ENCODE assay signal across 15 cellular contexts in the genomic region with DNA sequence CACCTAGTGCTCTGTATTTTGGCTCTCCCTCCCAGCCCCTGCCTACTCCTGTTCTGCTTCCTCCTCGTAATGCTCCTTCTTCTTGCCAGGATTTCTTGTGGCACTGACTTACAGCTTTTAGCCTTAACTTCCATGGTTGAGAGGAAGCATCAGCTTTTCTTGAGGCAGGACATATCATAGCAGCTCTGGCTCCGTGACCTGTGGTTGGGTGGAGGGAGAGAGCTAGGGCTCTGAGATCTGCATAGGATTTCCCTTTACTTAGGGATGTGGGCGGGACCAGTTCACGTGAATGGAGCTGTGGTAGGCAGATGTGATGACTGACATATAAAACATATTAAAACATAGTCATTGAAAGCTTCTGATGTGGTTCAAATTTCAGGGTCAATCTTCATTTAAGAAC.
"Had no signal": no experiment of that assay in that cellular context is flagged by ENCODE, and none has a peak within 500 bp of the region (broad histone marks: within the 10 kb centered on the region; RNA-seq: fewer than 3 reads in every experiment).

No MANE protein-coding gene starts in this region.

- H3K36me3 Mint-ChIP-seq: naive thymus-derived CD8-positive, alpha-beta T cell had no signal

- H3K27me3 Mint-ChIP-seq: dendritic cell treated with granulocyte-macrophage colony-stimulating factor and Interleukin-4, amounts not matched to agents 40 ng/mL and 50 ng/mL, for 4 days had no signal

- H3K4me3 ChIP-seq: esophagus squamous epithelium, gastroesophageal sphincter, mucosa of descending colon, skin epidermis had no signal

- H3K27me3 ChIP-seq: esophagus squamous epithelium, gastroesophageal sphincter had no signal

- DNase-seq: effector memory CD8-positive, alpha-beta T cell; esophagus squamous epithelium; foreskin fibroblast; glutamatergic neuron; kidney glomerular epithelial cell; mammary epithelial cell; mucosa of descending colon; naive thymus-derived CD8-positive, alpha-beta T cell; stimulated activated CD4-positive, alpha-beta T cell treated with anti-CD3 and anti-CD28 coated beads, Interleukin-2, amount 100 ng/mL, for 24 hours; stimulated activated naive CD4-positive, alpha-beta T cell; trophoblast cell had no signal

- H3K27ac ChIP-seq: esophagus squamous epithelium, gastroesophageal sphincter, skin epidermis had no signal

- H3K9me3 Mint-ChIP-seq: dendritic cell treated with granulocyte-macrophage colony-stimulating factor and Interleukin-4, amounts not matched to agents 40 ng/mL and 50 ng/mL, for 4 days; effector memory CD8-positive, alpha-beta T cell; naive thymus-derived CD8-positive, alpha-beta T cell had no signal

- H3K4me1 ChIP-seq: gastroesophageal sphincter had no signal

- H3K36me3 ChIP-seq: esophagus squamous epithelium, gastroesophageal sphincter had no signal

- FAIRE-seq: islet of Langerhans had no signal

- H3K4me1 Mint-ChIP-seq: naive thymus-derived CD8-positive, alpha-beta T cell had no signal

- H3K4me3 Mint-ChIP-seq: dendritic cell treated with granulocyte-macrophage colony-stimulating factor and Interleukin-4, amounts not matched to agents 40 ng/mL and 50 ng/mL, for 4 days; effector memory CD8-positive, alpha-beta T cell; naive thymus-derived CD8-positive, alpha-beta T cell had no signal

- H3K9me3 ChIP-seq: esophagus squamous epithelium, gastroesophageal sphincter, mucosa of descending colon had no signal

- H3K27ac Mint-ChIP-seq: dendritic cell treated with granulocyte-macrophage colony-stimulating factor and Interleukin-4, amounts not matched to agents 40 ng/mL and 50 ng/mL, for 4 days; effector memory CD8-positive, alpha-beta T cell; naive thymus-derived CD8-positive, alpha-beta T cell had no signal
